ENCODE assay signal across 8 cellular contexts in genomic region chr10:91163269-91163708, GRCh38. TPM values are rescaled to one million over a fixed set of nuclear protein-coding genes. Genes with fewer than 3 reads are reported as not detected.
DNase-seq lines count a peak whose midpoint lies in the region; ATAC-seq and TF ChIP-seq lines count a peak whose summit lies in the region.

No MANE protein-coding gene starts in this region.

- peaks cover 13% of the 10 kb centered on the region for H3K36me3 Mint-ChIP-seq in activated CD8-positive, alpha-beta memory T cell treated with anti-CD3 and anti-CD28 coated beads, Interleukin-2, amount 10 ng/mL, durations not matched to agents 7 days and 5 days
- H3K36me3 Mint-ChIP-seq in effector memory CD8-positive, alpha-beta T cell (ENCODE audit: insufficient read depth): peaks cover 20% of the 10 kb centered on the region
- H3K36me3 Mint-ChIP-seq in mesothelial cell of epicardium: no peaks in the 10 kb centered on the region

- H3K4me1 Mint-ChIP-seq in activated CD8-positive, alpha-beta memory T cell treated with anti-CD3 and anti-CD28 coated beads, Interleukin-2, amount 10 ng/mL, durations not matched to agents 7 days and 5 days: peaks cover 30% of the 10 kb centered on the region
- peaks cover 31 to 46% of the 10 kb centered on the region in 2 donors for H3K4me1 Mint-ChIP-seq in effector memory CD8-positive, alpha-beta T cell (ENCODE audit: low read depth in 2 of 2)
- peaks cover 20% of the 10 kb centered on the region for H3K4me1 Mint-ChIP-seq in mesothelial cell of epicardium

- peaks cover 3% of the 10 kb centered on the region for H3K9me3 Mint-ChIP-seq in activated CD8-positive, alpha-beta memory T cell treated with anti-CD3 and anti-CD28 coated beads, Interleukin-2, amount 10 ng/mL, durations not matched to agents 7 days and 5 days (ENCODE audit: low read depth)
- no peaks in the 10 kb centered on the region for H3K9me3 Mint-ChIP-seq in effector memory CD8-positive, alpha-beta T cell
- H3K9me3 Mint-ChIP-seq in mesothelial cell of epicardium: no peaks in the 10 kb centered on the region

- H3K27me3 Mint-ChIP-seq in activated CD8-positive, alpha-beta memory T cell treated with anti-CD3 and anti-CD28 coated beads, Interleukin-2, amount 10 ng/mL, durations not matched to agents 7 days and 5 days: no peaks in the 10 kb centered on the region
- H3K27me3 Mint-ChIP-seq in effector memory CD8-positive, alpha-beta T cell: no peaks in the 10 kb centered on the region
- peaks cover 57% of the 10 kb centered on the region for H3K27me3 Mint-ChIP-seq in mesothelial cell of epicardium (ENCODE audit: low read depth)

- peak overlapping the region; percentile 83 for H3K27ac Mint-ChIP-seq in activated CD8-positive, alpha-beta memory T cell treated with anti-CD3 and anti-CD28 coated beads, Interleukin-2, amount 10 ng/mL, durations not matched to agents 7 days and 5 days
- H3K27ac Mint-ChIP-seq in effector memory CD8-positive, alpha-beta T cell: peak overlapping the region; percentile 98
- no peak overlapping the region for H3K27ac Mint-ChIP-seq in mesothelial cell of epicardium

- peak overlapping the region; percentile 74 for H3K4me3 Mint-ChIP-seq in activated CD8-positive, alpha-beta memory T cell treated with anti-CD3 and anti-CD28 coated beads, Interleukin-2, amount 10 ng/mL, durations not matched to agents 7 days and 5 days
- peak overlapping the region; percentile 86 to 89 for H3K4me3 Mint-ChIP-seq in effector memory CD8-positive, alpha-beta T cell
- peak overlapping the region; percentile 78 for H3K4me3 Mint-ChIP-seq in mesothelial cell of epicardium

- CTCF ChIA-PET in activated CD8-positive, alpha-beta memory T cell treated with anti-CD3 and anti-CD28 coated beads, Interleukin-2, amount 10 ng/mL, durations not matched to agents 7 days and 5 days (lab: Charles Lee): interaction anchor here (1.0 to 3.2 kb wide), 5 partner anchors 37 to 157 kb away, joined by 3 to 12 read pairs (median 8); no protein-coding TSS in a partner anchor

- no peak for TF ChIP-seq CTCF in mesothelial cell of epicardium (IDR thresholded peaks at IDR 0.05; ENCODE audit: unreplicated experiment)

- peak; percentile 43 for ATAC-seq in HG02763 (IDR thresholded peaks at IDR 0.05; ENCODE audit: unreplicated experiment)
- ATAC-seq in activated CD8-positive, alpha-beta memory T cell treated with anti-CD3 and anti-CD28 coated beads, Interleukin-2, amount 10 ng/mL, durations not matched to agents 7 days and 5 days: peak; percentile 66
- peak; percentile 61 for ATAC-seq in effector memory CD8-positive, alpha-beta T cell (replicated peaks)

- DNase-seq in NCI-H2227 (lab: John Stamatoyannopoulos, UW; ENCODE audit: unreplicated experiment) (peak; percentile 5), NCI-H2227 treated with DMSO at 0.1 percent for 48 hours (lab: John Stamatoyannopoulos, UW) (no peak), NCI-H2171 (lab: John Stamatoyannopoulos, UW) (peak; percentile 27), mesothelial cell of epicardium (ENCODE audit: low spot score in 2 of 2, unreplicated experiment in 2 of 2) (peak; percentile 41 to 73)
- DNase-seq in activated CD8-positive, alpha-beta memory T cell treated with anti-CD3 and anti-CD28 coated beads, Interleukin-2, amount 10 ng/mL, durations not matched to agents 7 days and 5 days: peak; percentile 85
- DNase-seq in effector memory CD8-positive, alpha-beta T cell: peak; percentile 80 to 84 (median 83)
- DNase-seq in stimulated activated CD8-positive, alpha-beta memory T cell treated with anti-CD3 and anti-CD28 coated beads, Interleukin-15, amount 100 ng/mL, for 4 hours (ENCODE audit: low read depth in 2 of 2): peak; percentile 50 to 56

RNA-seq across cellular contexts. Expression of gene PCGF5, which starts 57.2 kb away (rescaled TPM):
- 10 to 100 TPM; 41.7 to 45.7 TPM for total RNA-seq in activated CD8-positive, alpha-beta memory T cell treated with anti-CD3 and anti-CD28 coated beads, Interleukin-2, amount 10 ng/mL, durations not matched to agents 7 days and 5 days
- total RNA-seq in mesothelial cell of epicardium: 11.4 to 13.6 TPM (median 11.6 TPM) in 3 replicates
